Comparison of ENCODE assay signal across 8 cellular contexts in genomic region chr10:28533315-28533564, GRCh38. TPM values are rescaled to one million over a fixed set of nuclear protein-coding genes. Genes with fewer than 3 reads are reported as not detected.
DNase-seq lines count a peak whose midpoint lies in the region; ATAC-seq and TF ChIP-seq lines count a peak whose summit lies in the region.

No MANE protein-coding gene starts in this region.

- no peak for TF ChIP-seq POLR2A in lower leg skin (IDR thresholded peaks at IDR 0.05)
- TF ChIP-seq POLR2A in vagina (IDR thresholded peaks at IDR 0.05) = no peak

- no peak for DNase-seq in adipocyte (ENCODE audit: low read depth)
- DNase-seq in lower leg skin (ENCODE audit: low spot score in 2 of 2) = no peak
- no peak for DNase-seq in vagina (ENCODE audit: extremely low spot score in 2 of 2)
- DNase-seq in posterior cingulate gyrus = no peak
- no peak for DNase-seq in T-helper 9 cell
- DNase-seq in NCI-H774 (lab: John Stamatoyannopoulos, UW) = no peak

- peak overlapping the region; percentile 88 for H3K27ac ChIP-seq in vagina

- H3K4me3 ChIP-seq in adipocyte (ENCODE audit: low read length) (peak overlapping the region; percentile 98), lower leg skin (ENCODE audit: low read depth, poor library complexity, severe bottlenecking) (peak overlapping the region; percentile 87), vagina (peak overlapping the region; percentile 57 to 99)

- TF ChIP-seq CTCF in lower leg skin (IDR thresholded peaks at IDR 0.05) = no peak
- no peak for TF ChIP-seq CTCF in vagina (IDR thresholded peaks at IDR 0.05)

- H3K36me3 ChIP-seq in adipocyte (ENCODE audit: control insufficient read depth, insufficient read depth, low read length, severe bottlenecking) = peaks cover 30% of the 10 kb centered on the region
- H3K36me3 ChIP-seq in vagina = peaks cover 0 to 27% of the 10 kb centered on the region in 2 donors

- ATAC-seq in GM19438 (IDR thresholded peaks at IDR 0.05; ENCODE audit: low read depth, unreplicated experiment) (peak; percentile 3), HG03097 (IDR thresholded peaks at IDR 0.05; ENCODE audit: low FRiP score, unreplicated experiment) (peak; percentile 2)

- intact Hi-C loops in lower leg skin (cut with DNase I; ENCODE audit: low total_unique reads) = no loop called here
- intact Hi-C loops in vagina (cut with DNase I) = loop anchor here (5.0 kb wide), 1 partner anchor 1376 kb away; the partner anchor contains the start of gene MASTL
- intact Hi-C loops in posterior cingulate gyrus (cut with DNase I) = loop anchor here (5.0 kb wide), 2 partner anchors 101 to 231 kb away; partner anchors contain the start of gene MPP7

- peaks cover 26% of the 10 kb centered on the region for H3K4me1 ChIP-seq in adipocyte (ENCODE audit: control insufficient read depth, insufficient read depth, low read length)
- H3K4me1 ChIP-seq in vagina = peaks cover 65% of the 10 kb centered on the region

- peak overlapping the region; percentile 100 for H3K9ac ChIP-seq in adipocyte (ENCODE audit: low read length)

- WGBS in lower leg skin, 2 donors = 0% methylated on average over 8 to 22 of the region's 37 CpGs

- no peaks in the 10 kb centered on the region for H3K27me3 ChIP-seq in adipocyte (replicated peaks; ENCODE audit: control insufficient read depth, insufficient read depth, low read length)
- H3K27me3 ChIP-seq in vagina = no peaks in the 10 kb centered on the region

- H3K9me3 ChIP-seq in adipocyte (ENCODE audit: control insufficient read depth, low read length) (no peaks in the 10 kb centered on the region), vagina (no peaks in the 10 kb centered on the region)

RNA-seq across cellular contexts. Expression of gene WAC, which starts 0.3 kb away (rescaled TPM):
- total RNA-seq in lower leg skin = 100 to 1,000 TPM in 1 of 4 donors, 10 to 100 TPM in 3; 86.2 to 139 (median 92.9) TPM
- total RNA-seq in vagina = 112 TPM
